In genomic region chr6:44263357-44264100, GRCh38 we compare ENCODE assay signal across 8 cellular contexts. TPM values are rescaled to one million over a fixed set of nuclear protein-coding genes. Genes with fewer than 3 reads are reported as not detected.
DNase-seq lines count a peak whose midpoint lies in the region; ATAC-seq and TF ChIP-seq lines count a peak whose summit lies in the region.

No MANE protein-coding gene starts in this region.

- no peaks in the 10 kb centered on the region for H3K9me3 ChIP-seq in right cardiac atrium (ENCODE audit: control insufficient read depth, low read length)
- no peaks in the 10 kb centered on the region for H3K9me3 ChIP-seq in right atrium auricular region

- 43% methylated on average over 9 of the region's 9 CpGs for WGBS in right cardiac atrium

- peaks cover 14% of the 10 kb centered on the region for H3K4me1 ChIP-seq in right cardiac atrium (ENCODE audit: control insufficient read depth, insufficient read depth, low read length)
- peaks cover 0 to 28% of the 10 kb centered on the region in 2 donors for H3K4me1 ChIP-seq in right atrium auricular region

- peak overlapping the region; percentile 97 for H3K4me3 Mint-ChIP-seq in T-helper 2 cell treated with Interferon-gamma antibody and Interleukin-4, amounts not matched to agents 5 μg/mL and 100 μg/mL, for 36 hours

- peaks cover 2% of the 10 kb centered on the region for H3K27me3 Mint-ChIP-seq in T-helper 2 cell treated with Interferon-gamma antibody and Interleukin-4, amounts not matched to agents 5 μg/mL and 100 μg/mL, for 36 hours (ENCODE audit: low read depth)

- peak overlapping the region; percentile 93 for H3K27ac Mint-ChIP-seq in T-helper 2 cell treated with Interferon-gamma antibody and Interleukin-4, amounts not matched to agents 5 μg/mL and 100 μg/mL, for 36 hours

- peaks cover 33% of the 10 kb centered on the region for H3K36me3 Mint-ChIP-seq in T-helper 2 cell treated with Interferon-gamma antibody and Interleukin-4, amounts not matched to agents 5 μg/mL and 100 μg/mL, for 36 hours (ENCODE audit: low read depth)

- H3K9me3 Mint-ChIP-seq in T-helper 2 cell treated with Interferon-gamma antibody and Interleukin-4, amounts not matched to agents 5 μg/mL and 100 μg/mL, for 36 hours, result no peaks in the 10 kb centered on the region

- H3K36me3 ChIP-seq in right atrium auricular region, result no peaks in the 10 kb centered on the region

- DNase-seq in right cardiac atrium (no peak), right atrium auricular region (ENCODE audit: low spot score) (no peak), fibroblast of the aortic adventitia (ENCODE audit: low read depth) (no peak), skeletal muscle cell (ENCODE audit: low read depth) (no peak), NCI-H187 treated with DMSO at 0.1 percent for 48 hours (lab: John Stamatoyannopoulos, UW) (no peak), DMS79 (lab: John Stamatoyannopoulos, UW) (no peak)
- peak; percentile 49 for DNase-seq in T-helper 2 cell treated with Interferon-gamma antibody and Interleukin-4, amounts not matched to agents 5 μg/mL and 100 μg/mL, for 36 hours (ENCODE audit: low spot score)

- intact Hi-C loops in right cardiac atrium (cut with DNase I), result no loop called here

- H3K27ac ChIP-seq in right cardiac atrium (ENCODE audit: low read length) (no peak overlapping the region), right atrium auricular region (no peak overlapping the region)

- no peak for TF ChIP-seq CTCF in right atrium auricular region (IDR thresholded peaks at IDR 0.05)
- no peak for TF ChIP-seq CTCF in fibroblast of the aortic adventitia (IDR thresholded peaks at IDR 0.05; ENCODE audit: insufficient read depth, low read length)

- H3K4me3 ChIP-seq in right cardiac atrium (ENCODE audit: low read length), result peak overlapping the region; percentile 52
- H3K4me3 ChIP-seq in right atrium auricular region, result peak overlapping the region in 1 of 2 donors; percentile 82
- peak overlapping the region; percentile 82 for H3K4me3 ChIP-seq in fibroblast of the aortic adventitia (ENCODE audit: low read depth, low read length)
- H3K4me3 ChIP-seq in skeletal muscle cell (ENCODE audit: low read depth, low read length), result peak overlapping the region; percentile 84

- H3K27me3 ChIP-seq in right cardiac atrium (ENCODE audit: control insufficient read depth, insufficient read depth) (no peaks in the 10 kb centered on the region), right atrium auricular region (no peaks in the 10 kb centered on the region)

- ATAC-seq in right cardiac atrium, result no peak
- no peak for ATAC-seq in HG03175 (IDR thresholded peaks at IDR 0.05; ENCODE audit: unreplicated experiment)

- H3K4me1 Mint-ChIP-seq in T-helper 2 cell treated with Interferon-gamma antibody and Interleukin-4, amounts not matched to agents 5 μg/mL and 100 μg/mL, for 36 hours (ENCODE audit: low read depth), result peaks cover 40% of the 10 kb centered on the region

RNA-seq across cellular contexts. Expression of gene NFKBIE, which starts 1.8 kb away (rescaled TPM):
- total RNA-seq in right cardiac atrium, result 1 to 10 TPM; 3.7 to 5.5 (median 4.3) TPM
- 2.6 TPM for polyA plus RNA-seq in right cardiac atrium
- total RNA-seq in right atrium auricular region, result 1 to 10 TPM; 3.8 to 8.7 TPM
- total RNA-seq in fibroblast of the aortic adventitia (ENCODE audit: low replicate concordance), result 5.4 and 74.7 TPM in 2 replicates

RNA-seq across cellular contexts. Expression of gene SLC35B2, which starts 6.2 kb away (rescaled TPM):
- total RNA-seq in right cardiac atrium (10 to 100 TPM; 21.0 to 25.2 (median 23.0) TPM), right atrium auricular region (10 to 100 TPM; 23.0 to 23.7 TPM), fibroblast of the aortic adventitia (ENCODE audit: low replicate concordance) (56.4 and 60.8 TPM in 2 replicates)
- polyA plus RNA-seq in right cardiac atrium, result 15.8 TPM

RNA-seq across cellular contexts. Expression of gene TMEM151B, which starts 6.7 kb away (rescaled TPM):
- total RNA-seq in right cardiac atrium (1 to 10 TPM in 1 of 4 donors, under 1 TPM in 1, not detected in 2; 0.26 to 1.1 TPM), right atrium auricular region (1 to 10 TPM in 1 of 2 donors, under 1 TPM in 1; 0.11 to 2.6 TPM), fibroblast of the aortic adventitia (ENCODE audit: low replicate concordance) (not detected in 2 replicates)
- 0.88 TPM for polyA plus RNA-seq in right cardiac atrium

RNA-seq across cellular contexts. Expression of gene HSP90AB1, which starts 16.6 kb away (rescaled TPM):
- total RNA-seq in right cardiac atrium, result 100 to 1,000 TPM; 677 to 993 (median 871) TPM
- 586 TPM for polyA plus RNA-seq in right cardiac atrium
- total RNA-seq in right atrium auricular region, result 100 to 1,000 TPM; 716 to 772 TPM
- 797 and 832 TPM in 2 replicates for total RNA-seq in fibroblast of the aortic adventitia (ENCODE audit: low replicate concordance)

RNA-seq across cellular contexts. Expression of gene SLC29A1, which starts 40.1 kb away (rescaled TPM):
- total RNA-seq in right cardiac atrium, result 100 to 1,000 TPM; 129 to 177 (median 144) TPM
- polyA plus RNA-seq in right cardiac atrium, result 63.2 TPM
- 100 to 1,000 TPM; 105 to 256 TPM for total RNA-seq in right atrium auricular region
- total RNA-seq in fibroblast of the aortic adventitia (ENCODE audit: low replicate concordance), result 5.2 and 23.6 TPM in 2 replicates
